14 cellular contexts compared by ENCODE assay signal in genomic region chr1:245378352-245379144, GRCh38.
DNase-seq lines count a peak whose midpoint lies in the region; ATAC-seq and TF ChIP-seq lines count a peak whose summit lies in the region.
"Had no signal": no experiment of that assay in that cellular context is flagged by ENCODE, and none has a peak within 500 bp of the region (broad histone marks: within the 10 kb centered on the region; RNA-seq: fewer than 3 reads in every experiment).

No MANE protein-coding gene starts in this region.

- DNase-seq in A172 (ENCODE audit: low spot score) = peak; percentile 32
- DNase-seq in NCI-H146 treated with DMSO at 0.1 percent for 48 hours (lab: John Stamatoyannopoulos, UW; ENCODE audit: unreplicated experiment) = peak; percentile 21
- DNase-seq in foreskin melanocyte = peak; percentile 9
- no peak for DNase-seq in stimulated activated naive B cell treated with anti-CD40 and anti-IgM and Interleukin-4, amounts not matched to agents 10 μg/mL and 1 μg/mL and 100 μg/mL, for 72 hours
- no peak for DNase-seq in SHP77 (lab: John Stamatoyannopoulos, UW)
- no peak for DNase-seq in stomach
- DNase-seq in NCI-H82 (lab: John Stamatoyannopoulos, UW) = no peak
- DNase-seq: amniotic stem cell, foreskin fibroblast, GF-D8, left colon, NCI-H1436 treated with DMSO at 0.1 percent for 48 hours, spleen had no signal

- no peaks in the 10 kb centered on the region for H3K4me1 Mint-ChIP-seq in stimulated activated naive B cell treated with anti-CD40 and anti-IgM and Interleukin-4, amounts not matched to agents 10 μg/mL and 1 μg/mL and 100 μg/mL, for 72 hours

- WGBS in stomach, 5 donors = 79 to 83% (median 81%) methylated on average over 7 of the region's 7 CpGs

- H3K9me3 ChIP-seq in stomach = no peaks in the 10 kb centered on the region
- H3K9me3 ChIP-seq: spleen had no signal

- no peaks in the 10 kb centered on the region for H3K36me3 Mint-ChIP-seq in stimulated activated naive B cell treated with anti-CD40 and anti-IgM and Interleukin-4, amounts not matched to agents 10 μg/mL and 1 μg/mL and 100 μg/mL, for 72 hours

- H3K27me3 ChIP-seq in stomach = no peaks in the 10 kb centered on the region
- H3K27me3 ChIP-seq: spleen had no signal

- H3K27ac Mint-ChIP-seq in stimulated activated naive B cell treated with anti-CD40 and anti-IgM and Interleukin-4, amounts not matched to agents 10 μg/mL and 1 μg/mL and 100 μg/mL, for 72 hours = no peak overlapping the region

- ATAC-seq in GM18498 (IDR thresholded peaks at IDR 0.05; ENCODE audit: unreplicated experiment) = peak; percentile 48
- ATAC-seq in stimulated activated naive B cell treated with anti-CD40 and anti-IgM and Interleukin-4, amounts not matched to agents 10 μg/mL and 1 μg/mL and 100 μg/mL, for 72 hours (replicated peaks) = no peak
- ATAC-seq: left colon had no signal

- no peaks in the 10 kb centered on the region for H3K27me3 Mint-ChIP-seq in stimulated activated naive B cell treated with anti-CD40 and anti-IgM and Interleukin-4, amounts not matched to agents 10 μg/mL and 1 μg/mL and 100 μg/mL, for 72 hours

- no peak for TF ChIP-seq EP300 in stomach (IDR thresholded peaks at IDR 0.05)

- H3K4me3 ChIP-seq in stomach = no peak overlapping the region
- H3K4me3 ChIP-seq: spleen had no signal

- no peaks in the 10 kb centered on the region for H3K36me3 ChIP-seq in stomach
- H3K36me3 ChIP-seq: spleen had no signal

- no peak overlapping the region for H3K4me3 Mint-ChIP-seq in stimulated activated naive B cell treated with anti-CD40 and anti-IgM and Interleukin-4, amounts not matched to agents 10 μg/mL and 1 μg/mL and 100 μg/mL, for 72 hours

- no peak for TF ChIP-seq POLR2A in stomach (IDR thresholded peaks at IDR 0.05)

- H3K4me1 ChIP-seq in stomach = peaks cover 0 to 4% (median 0%) of the 10 kb centered on the region in 4 donors
- H3K4me1 ChIP-seq: spleen had no signal

- no peaks in the 10 kb centered on the region for H3K9me3 Mint-ChIP-seq in stimulated activated naive B cell treated with anti-CD40 and anti-IgM and Interleukin-4, amounts not matched to agents 10 μg/mL and 1 μg/mL and 100 μg/mL, for 72 hours

- H3K27ac ChIP-seq in stomach = no peak overlapping the region
- H3K27ac ChIP-seq: spleen had no signal

- intact Hi-C loops in stomach (cut with DNase I; ENCODE audit: low total_unique reads) = no loop called here

- TF ChIP-seq CTCF in stomach (IDR thresholded peaks at IDR 0.05) = no peak

Comparison
In these comparisons a context has a peak if more than half of its experiments do, and no peak if none do; other contexts are left out.
1. DNase-seq: peak in A172 (single experiment), NCI-H146 treated with DMSO at 0.1 percent for 48 hours (single experiment) and foreskin melanocyte (single experiment); none in stimulated activated naive B cell treated with anti-CD40 and anti-IgM and Interleukin-4, amounts not matched to agents 10 μg/mL and 1 μg/mL and 100 μg/mL, for 72 hours (single experiment), SHP77 (0 of 2), stomach (single experiment) and NCI-H82 (single experiment).